8 cellular contexts compared by ENCODE assay signal in the genomic region with DNA sequence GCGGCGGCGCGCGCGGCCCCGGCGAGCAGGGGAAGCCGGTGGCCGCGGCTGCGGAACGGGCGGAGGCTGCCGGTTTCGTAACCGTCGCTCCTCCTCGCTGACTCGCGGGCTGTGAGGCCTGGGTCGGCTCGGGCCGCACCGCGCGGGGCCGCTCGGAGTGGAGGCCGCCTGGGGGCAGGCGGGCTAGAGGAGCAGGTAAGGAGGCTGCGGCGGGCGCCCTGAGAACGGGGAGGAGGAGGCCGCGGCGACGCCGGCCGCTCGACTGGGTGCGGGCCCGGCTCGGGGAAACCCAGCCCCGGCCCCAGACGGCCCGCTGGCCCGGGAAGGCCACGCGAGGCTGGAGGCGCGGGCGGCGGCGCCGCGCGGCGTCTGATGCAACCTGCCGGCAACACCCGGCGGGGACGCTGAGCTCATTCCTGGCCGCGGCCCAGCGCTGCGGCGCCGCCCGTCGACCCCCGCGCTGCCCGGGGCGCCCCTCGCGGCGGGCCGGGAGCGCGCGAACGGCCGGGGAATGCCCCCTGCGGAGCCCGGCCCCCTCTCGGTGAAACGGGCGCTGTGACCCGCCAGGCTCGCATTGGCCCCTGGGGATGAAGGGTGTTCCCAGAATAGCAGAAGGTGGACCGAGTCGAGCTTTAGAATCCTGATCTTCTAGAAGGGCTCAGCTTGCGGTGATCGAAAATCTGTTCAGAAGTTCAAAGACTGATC. TPM values are rescaled to one million over a fixed set of nuclear protein-coding genes. Genes with fewer than 3 reads are reported as not detected.
A peak's percentile ranks its signal among the peaks of the same experiment; 100 is the strongest.
DNase-seq lines count a peak whose midpoint lies in the region; ATAC-seq and TF ChIP-seq lines count a peak whose summit lies in the region.

Gene CEBPG (plus strand): TSS at position 9 of the 705 bp plus-strand sequence. CDS start 5,531 bp downstream, outside the sequence.

- no peaks in the 10 kb centered on the region for H3K9me3 Mint-ChIP-seq in T-cell
- H3K9me3 Mint-ChIP-seq in MCF 10A (ENCODE audit: unreplicated experiment) = no peaks in the 10 kb centered on the region

- no peak for TF ChIP-seq CTCF in MCF 10A (IDR thresholded peaks at IDR 0.05; ENCODE audit: unreplicated experiment)

- peaks cover 47 to 53% (median 53%) of the 10 kb centered on the region in 3 donors for H3K4me1 Mint-ChIP-seq in T-cell
- peaks cover 41% of the 10 kb centered on the region for H3K4me1 Mint-ChIP-seq in MCF 10A (ENCODE audit: insufficient read depth, unreplicated experiment)

- ATAC-seq in GM21529 (IDR thresholded peaks at IDR 0.05; ENCODE audit: unreplicated experiment) = peak; percentile 45
- peak; percentile 42 to 50 (median 49) for ATAC-seq in T-cell (replicated peaks in 1 of 4)

- peak within 1 kb of the TSS; percentile 85 to 90 (median 86) for H3K4me3 Mint-ChIP-seq in T-cell
- H3K4me3 Mint-ChIP-seq in MCF 10A (ENCODE audit: unreplicated experiment) = peak within 1 kb of the TSS; percentile 89

- H3K9ac ChIP-seq in HUES64 (ENCODE audit: low read depth, low read length) = peak within 1 kb of the TSS; percentile 97

- H3K4me3 ChIP-seq in HUES64 (ENCODE audit: low read length) = peak within 1 kb of the TSS; percentile 94

- H3K27me3 Mint-ChIP-seq in T-cell (no peaks in the 10 kb centered on the region), MCF 10A (ENCODE audit: insufficient read depth, unreplicated experiment) (no peaks in the 10 kb centered on the region)

- H3K36me3 Mint-ChIP-seq in T-cell = peaks cover 1% of the 10 kb centered on the region
- peaks cover 10% of the 10 kb centered on the region for H3K36me3 Mint-ChIP-seq in MCF 10A (ENCODE audit: insufficient read depth, unreplicated experiment)

- H3K27me3 ChIP-seq in HUES64 (ENCODE audit: insufficient read depth, low read length) = peaks cover 9% of the 10 kb centered on the region

- no peaks in the 10 kb centered on the region for H3K36me3 ChIP-seq in HUES64 (ENCODE audit: insufficient read depth, low read length)

- no peaks in the 10 kb centered on the region for H3K9me3 ChIP-seq in HUES64 (ENCODE audit: insufficient read depth, low read depth, low read length)

- POLR2A ChIA-PET in T-cell (lab: Charles Lee) = interaction anchor here (0.6 to 1.2 kb wide), 5 partner anchors 12 to 955 kb away, joined by 3 to 5 read pairs (median 3); no protein-coding TSS in a partner anchor
- POLR2A ChIA-PET in MCF 10A (lab: Yijun Ruan, JAX) = interaction anchor here (0.7 to 6.1 kb wide), 24 partner anchors 9 to 804 kb away, joined by 3 to 110 read pairs (median 4); partner anchors contain the start of gene CEBPA

- peak within 1 kb of the TSS; percentile 86 for H3K27ac Mint-ChIP-seq in T-cell
- H3K27ac Mint-ChIP-seq in MCF 10A (ENCODE audit: low read depth, unreplicated experiment) = peak within 1 kb of the TSS; percentile 94

- CTCF ChIA-PET in T-cell (lab: Charles Lee) = interaction anchor here in 1 of 2 donors (0.6 to 1.8 kb wide), 4 partner anchors 138 to 746 kb away, joined by 3 to 5 read pairs (median 4); no protein-coding TSS in a partner anchor
- CTCF ChIA-PET in MCF 10A (lab: Yijun Ruan, JAX) = interaction anchor here (0.6 to 2.3 kb wide), 11 partner anchors 11 to 1740 kb away, joined by 3 to 11 read pairs (median 5); partner anchors contain the start of gene CEBPA

- H3K27ac ChIP-seq in HUES64 (ENCODE audit: low read depth, low read length) = peak within 1 kb of the TSS; percentile 94

- under 1% methylated on average over 96 of the region's 96 CpGs for WGBS in HUES64

- DNase-seq in DMS79 treated with DMSO at 0.1 percent for 48 hours (lab: John Stamatoyannopoulos, UW) = peak; percentile 19
- no peak for DNase-seq in DMS79 (lab: John Stamatoyannopoulos, UW)
- peak in 12 of 34 experiments; percentile 25 to 62 (median 36) for DNase-seq in T-cell
- peak; percentile 91 for DNase-seq in MCF 10A (ENCODE audit: unreplicated experiment)
- DNase-seq in iPS-NIHi7 (ENCODE audit: extremely low spot score) = peak; percentile 67
- DNase-seq in stimulated activated CD4-positive, alpha-beta T cell treated with anti-CD3 and anti-CD28 coated beads, Interleukin-1b, Interleukin-23, amount 100 ng/mL, for 1 hour (ENCODE audit: low read depth in 2 of 2) = peak; percentile 14 to 35

- H3K4me1 ChIP-seq in HUES64 (ENCODE audit: insufficient read depth, low read length) = peaks cover 27% of the 10 kb centered on the region

- intact Hi-C loops in MCF 10A (cut with micrococcal nuclease) = loop anchor here (2.0 kb wide), 1 partner anchor 71 kb away; the partner anchor contains the start of gene CEBPA

- no TSS peak for BruUV-seq in MCF 10A (replicated peaks; lab: Mats Ljungman, UMichigan)

RNA-seq across cellular contexts. Expression of gene CEBPG, which starts in this region (rescaled TPM):
- 19.9 TPM for polyA plus RNA-seq in HUES64 (2013, experiment 1 of 2)
- 23.6 TPM for polyA plus RNA-seq in HUES64 (2013, experiment 2 of 2)
- 10 to 100 TPM; 15.9 to 27.1 (median 25.1) TPM for total RNA-seq in T-cell
- total RNA-seq in MCF 10A (2022) = 78.5 and 91.3 TPM in 2 replicates
